1 cellular context compared by ENCODE assay signal in the genomic region with DNA sequence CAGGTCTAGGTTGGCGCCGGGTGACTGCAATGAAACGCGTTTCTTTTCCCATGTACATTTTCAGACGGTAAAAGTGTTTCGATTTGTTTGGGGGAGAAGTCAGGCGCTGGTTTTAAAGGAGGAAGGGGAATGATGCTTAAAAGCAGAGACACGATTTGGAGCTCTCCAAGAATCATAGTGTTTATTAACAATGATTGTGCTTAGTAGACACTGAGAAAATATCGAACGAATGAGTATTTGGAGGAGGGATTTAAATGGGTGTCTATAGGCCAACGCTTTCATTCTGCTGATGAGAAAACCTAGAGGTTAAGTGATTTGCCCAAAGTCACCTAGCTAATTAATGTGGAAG.
TF ChIP-seq lines count a peak whose summit lies in the region.

No MANE protein-coding gene starts in this region.

TF ChIP-seq in IMR-90, 13 proteins besides CTCF, POLR2A, EP300 and RAD21 (continued from another document):
- TF ChIP-seq MAFK (IDR thresholded peaks at IDR 0.05; ENCODE audit: low read depth, low read length), result no peak
TF ChIP-seq in IMR-90: peak in this region for 0.
